Comparison of ENCODE assay signal across 23 cellular contexts in the genomic region with DNA sequence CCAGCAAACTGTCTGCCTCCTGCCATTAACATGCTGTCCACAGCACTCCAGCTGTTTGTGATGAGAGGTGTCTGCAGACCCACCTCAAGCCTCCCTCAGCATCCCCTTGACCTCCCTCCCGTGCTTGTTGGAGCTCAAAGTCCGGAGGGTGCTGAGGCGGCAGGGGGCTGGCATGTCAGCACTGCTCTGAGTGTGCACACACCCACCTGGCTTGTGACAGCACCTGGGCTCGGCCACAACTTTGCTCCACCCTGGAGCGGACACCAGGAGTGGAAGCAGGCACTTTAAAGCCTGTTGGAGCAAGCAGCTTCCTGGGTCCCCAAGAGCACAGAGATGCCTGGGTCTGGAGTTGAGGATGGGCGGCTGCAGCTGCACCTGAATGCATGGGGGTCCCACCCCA. TPM values are rescaled to one million over a fixed set of nuclear protein-coding genes. Genes with fewer than 3 reads are reported as not detected.
"Had no signal": no experiment of that assay in that cellular context is flagged by ENCODE, and none has a peak within 500 bp of the region (broad histone marks: within the 10 kb centered on the region; RNA-seq: fewer than 3 reads in every experiment).

No MANE protein-coding gene starts in this region.

- H3K9me3 ChIP-seq: MG63, Peyer's patch, SK-N-SH had no signal

- H3K4me2 ChIP-seq: PC-9, SK-N-SH had no signal

- H3K4me1 ChIP-seq: Peyer's patch had no signal

- H3K27me3 ChIP-seq: MG63, Peyer's patch had no signal

- H3K27ac ChIP-seq: PC-9, Peyer's patch had no signal

- H3K4me3 ChIP-seq: MG63, PC-9, Peyer's patch had no signal

- DNase-seq: IMR-90, Karpas-422, KG1, MG63, NCI-H1092, NCI-H1105 treated with DMSO at 0.1 percent for 48 hours, NCI-H1417 treated with DMSO at 0.1 percent for 48 hours, NCI-H187, NCI-H2029, NCI-H2081 treated with DMSO at 0.1 percent for 48 hours, NCI-H2171, NCI-H226, NCI-H446, NCI-H510A, NCI-H524 treated with DMSO at 0.1 percent for 48 hours, NCI-H69, NCI-H774, PC-9, Peyer's patch, SHP77, SK-N-SH, SW 1271 had no signal

- H2AFZ ChIP-seq: PC-9 had no signal

- H3K9ac ChIP-seq: SK-N-SH had no signal

- H3K36me3 ChIP-seq: MG63, Peyer's patch had no signal

RNA-seq across cellular contexts. Expression of a gene that starts 20.9 kb away (rescaled TPM):
- total RNA-seq: OCI-LY7, PC-9 had no signal

RNA-seq across cellular contexts. Expression of a gene that starts 51.9 kb away (rescaled TPM):
- total RNA-seq: IMR-90, OCI-LY7, PC-9, Peyer's patch had no signal
- polyA plus RNA-seq: IMR-90 had no signal
